Comparison of ENCODE assay signal across 27 cellular contexts in genomic region chrX:82973641-82974040, GRCh38.
A peak's percentile ranks its signal among the peaks of the same experiment; 100 is the strongest.
DNase-seq lines count a peak whose midpoint lies in the region; ATAC-seq, FAIRE-seq and TF ChIP-seq lines count a peak whose summit lies in the region.
"Had no signal": no experiment of that assay in that cellular context is flagged by ENCODE, and none has a peak within 500 bp of the region (broad histone marks: within the 10 kb centered on the region; RNA-seq: fewer than 3 reads in every experiment).

No MANE protein-coding gene starts in this region.

- ATAC-seq in gastrocnemius medialis, result no peak
- ATAC-seq: CD8-positive, alpha-beta T cell; PC-3 had no signal

- H3K9ac ChIP-seq in BLaER1 (no peak overlapping the region), Loucy (ENCODE audit: low read depth, low read length, poor library complexity, severe bottlenecking) (no peak overlapping the region)

- H3K36me3 ChIP-seq in BLaER1, result no peaks in the 10 kb centered on the region
- H3K36me3 ChIP-seq in Loucy (ENCODE audit: insufficient read depth, low read length), result no peaks in the 10 kb centered on the region
- no peaks in the 10 kb centered on the region for H3K36me3 ChIP-seq in bronchial epithelial cell (ENCODE audit: control insufficient read depth, insufficient read depth, low read length)
- no peaks in the 10 kb centered on the region for H3K36me3 ChIP-seq in gastrocnemius medialis

- no peak for FAIRE-seq in bronchial epithelial cell (lab: Jason Lieb, UNC)
- FAIRE-seq: GM12891, H54 had no signal

- H3K4me2 ChIP-seq in BLaER1, result peak overlapping the region; percentile 53
- H3K4me2 ChIP-seq in Loucy (ENCODE audit: low read depth, low read length, poor library complexity, severe bottlenecking), result peak overlapping the region; percentile 64

- H3K4me3 ChIP-seq in BLaER1 (no peak overlapping the region), Loucy (ENCODE audit: low read length, poor library complexity, severe bottlenecking) (no peak overlapping the region), bronchial epithelial cell (ENCODE audit: low read depth, low read length) (no peak overlapping the region), gastrocnemius medialis (no peak overlapping the region)

- no peaks in the 10 kb centered on the region for H3K79me2 ChIP-seq in Loucy (ENCODE audit: insufficient read depth, low read length)

- H4K20me1 ChIP-seq in BLaER1, result no peaks in the 10 kb centered on the region
- H4K20me1 ChIP-seq in Loucy (ENCODE audit: insufficient read depth, low read length, poor library complexity, severe bottlenecking), result no peaks in the 10 kb centered on the region

- DNase-seq in bronchial epithelial cell (ENCODE audit: low read depth) (peak; percentile 0), mesenteric fat pad (ENCODE audit: low spot score) (peak; percentile 53), hypothalamus (lab: John Stamatoyannopoulos, UW) (no peak), GF-D8 (lab: John Stamatoyannopoulos, UW) (no peak), gastrocnemius medialis (no peak), posterior vena cava (ENCODE audit: low spot score) (no peak)
- DNase-seq: Caco-2; CD8-positive, alpha-beta T cell; DMS 273 treated with DMSO at 0.1 percent for 48 hours; DMS79; EL; GDM1; IMR-90; KG1; NCI-H1105; NCI-H1436 treated with DMSO at 0.1 percent for 48 hours; NCI-H187 treated with DMSO at 0.1 percent for 48 hours; NCI-H2107; NCI-H524; NCI-H748 treated with DMSO at 0.1 percent for 48 hours; PC-3; SHP77 had no signal

- H3K4me1 ChIP-seq in BLaER1, result peaks cover 11% of the 10 kb centered on the region
- no peaks in the 10 kb centered on the region for H3K4me1 ChIP-seq in Loucy (ENCODE audit: insufficient read depth, low read length, poor library complexity, severe bottlenecking)
- H3K4me1 ChIP-seq in gastrocnemius medialis, result no peaks in the 10 kb centered on the region
- H3K4me1 ChIP-seq: Caco-2 had no signal

- no peaks in the 10 kb centered on the region for H3K9me2 ChIP-seq in Loucy (replicated peaks; ENCODE audit: low read depth, low read length)

- TF ChIP-seq POLR2A in gastrocnemius medialis (IDR thresholded peaks at IDR 0.05), result no peak

- no peak for TF ChIP-seq CTCF in Loucy (conservative IDR thresholded peaks at IDR 0.05; ENCODE audit: low read length)
- no peak for TF ChIP-seq CTCF in bronchial epithelial cell (IDR thresholded peaks at IDR 0.05; ENCODE audit: insufficient read depth, low read length, severe bottlenecking)
- no peak for TF ChIP-seq CTCF in gastrocnemius medialis (IDR thresholded peaks at IDR 0.05 in 4 of 5, conservative IDR thresholded peaks at IDR 0.05 in 1 of 5)

- peaks cover 45% of the 10 kb centered on the region for H3K27me3 ChIP-seq in BLaER1
- H3K27me3 ChIP-seq in Loucy (ENCODE audit: insufficient read depth, low read length, poor library complexity, severe bottlenecking), result no peaks in the 10 kb centered on the region
- no peaks in the 10 kb centered on the region for H3K27me3 ChIP-seq in bronchial epithelial cell (ENCODE audit: control insufficient read depth, insufficient read depth, low read length)
- no peaks in the 10 kb centered on the region for H3K27me3 ChIP-seq in gastrocnemius medialis

- H3K27ac ChIP-seq in BLaER1 (no peak overlapping the region), gastrocnemius medialis (no peak overlapping the region)
- H3K27ac ChIP-seq: C4-2B had no signal

- H2AFZ ChIP-seq in Loucy (ENCODE audit: low read length), result no peak overlapping the region

- in situ Hi-C loops in gastrocnemius medialis (cut with MboI; ENCODE audit: low sequenced_read_pairs in 4 of 4), result no loop called here

- intact Hi-C loops in gastrocnemius medialis (cut with DNase I; ENCODE audit: low total_unique reads) (no loop called here), posterior vena cava (cut with DNase I) (no loop called here)

- H3K9me3 ChIP-seq in BLaER1, result no peaks in the 10 kb centered on the region
- no peaks in the 10 kb centered on the region for H3K9me3 ChIP-seq in Loucy (ENCODE audit: insufficient read depth, low read depth, low read length)
- H3K9me3 ChIP-seq in gastrocnemius medialis, result no peaks in the 10 kb centered on the region
- H3K9me3 ChIP-seq: Caco-2 had no signal

- H3F3A ChIP-seq in Loucy (ENCODE audit: low read depth), result no peaks in the 10 kb centered on the region; the same call in 1 of the 2 replicates

Comparison
In these comparisons a context has a peak if more than half of its experiments do, and no peak if none do; other contexts are left out.
1. DNase-seq: peak in bronchial epithelial cell (single experiment) and mesenteric fat pad (single experiment); none in hypothalamus (0 of 51), GF-D8 (single experiment), gastrocnemius medialis (0 of 2) and posterior vena cava (single experiment).